ENCODE assay signal across 8 cellular contexts in the genomic region with DNA sequence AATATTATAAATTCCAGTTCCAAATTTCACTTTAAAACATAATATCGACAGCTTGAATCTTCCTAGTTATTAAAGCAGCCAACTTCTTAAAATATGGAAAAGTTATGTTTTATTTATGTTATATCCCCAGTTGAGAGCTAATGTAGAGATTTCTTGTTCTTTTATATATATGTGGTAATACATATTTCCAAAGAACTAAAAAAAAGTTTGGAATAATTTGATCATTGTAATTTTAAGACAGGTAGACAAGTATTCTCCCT. TPM values are rescaled to one million over a fixed set of nuclear protein-coding genes. Genes with fewer than 3 reads are reported as not detected.
A peak's percentile ranks its signal among the peaks of the same experiment; 100 is the strongest.
DNase-seq lines count a peak whose midpoint lies in the region; ATAC-seq lines count a peak whose summit lies in the region.

No MANE protein-coding gene starts in this region.

- peaks cover 65% of the 10 kb centered on the region for H3K27me3 Mint-ChIP-seq in T-helper 2 cell treated with Interferon-gamma antibody and Interleukin-4, amounts not matched to agents 5 μg/mL and 100 μg/mL, for 36 hours (ENCODE audit: low read depth)
- peaks cover 45% of the 10 kb centered on the region for H3K27me3 Mint-ChIP-seq in activated T-helper 2 cell treated with anti-CD3 and anti-CD28 coated beads, Interferon-gamma antibody, Interleukin-2, Interleukin-4, amounts not matched to agents 10 μg/mL and 5 μg/mL and 100 μg/mL, durations not matched to agents 14 hours and 24 hours and 36 hours (ENCODE audit: low read depth)
- peaks cover 66% of the 10 kb centered on the region for H3K27me3 Mint-ChIP-seq in stimulated activated naive CD8-positive, alpha-beta T cell treated with anti-CD3 and anti-CD28 coated beads, Interleukin-15, amount 100 ng/mL, for 72 hours

- H3K4me3 Mint-ChIP-seq in T-helper 2 cell treated with Interferon-gamma antibody and Interleukin-4, amounts not matched to agents 5 μg/mL and 100 μg/mL, for 36 hours = peak overlapping the region; percentile 98
- peak overlapping the region; percentile 94 for H3K4me3 Mint-ChIP-seq in activated T-helper 2 cell treated with anti-CD3 and anti-CD28 coated beads, Interferon-gamma antibody, Interleukin-2, Interleukin-4, amounts not matched to agents 10 μg/mL and 5 μg/mL and 100 μg/mL, durations not matched to agents 14 hours and 24 hours and 36 hours (ENCODE audit: low read depth)
- peak overlapping the region; percentile 93 for H3K4me3 Mint-ChIP-seq in stimulated activated naive CD8-positive, alpha-beta T cell treated with anti-CD3 and anti-CD28 coated beads, Interleukin-15, amount 100 ng/mL, for 72 hours

- H3K36me3 ChIP-seq in iPS-20b (ENCODE audit: insufficient read depth, low read depth, low read length) = no peaks in the 10 kb centered on the region

- H3K9me3 Mint-ChIP-seq in T-helper 2 cell treated with Interferon-gamma antibody and Interleukin-4, amounts not matched to agents 5 μg/mL and 100 μg/mL, for 36 hours = no peaks in the 10 kb centered on the region
- H3K9me3 Mint-ChIP-seq in activated T-helper 2 cell treated with anti-CD3 and anti-CD28 coated beads, Interferon-gamma antibody, Interleukin-2, Interleukin-4, amounts not matched to agents 10 μg/mL and 5 μg/mL and 100 μg/mL, durations not matched to agents 14 hours and 24 hours and 36 hours = no peaks in the 10 kb centered on the region
- no peaks in the 10 kb centered on the region for H3K9me3 Mint-ChIP-seq in stimulated activated naive CD8-positive, alpha-beta T cell treated with anti-CD3 and anti-CD28 coated beads, Interleukin-15, amount 100 ng/mL, for 72 hours

- no peak overlapping the region for H3K27ac Mint-ChIP-seq in T-helper 2 cell treated with Interferon-gamma antibody and Interleukin-4, amounts not matched to agents 5 μg/mL and 100 μg/mL, for 36 hours
- H3K27ac Mint-ChIP-seq in activated T-helper 2 cell treated with anti-CD3 and anti-CD28 coated beads, Interferon-gamma antibody, Interleukin-2, Interleukin-4, amounts not matched to agents 10 μg/mL and 5 μg/mL and 100 μg/mL, durations not matched to agents 14 hours and 24 hours and 36 hours = no peak overlapping the region
- peak overlapping the region; percentile 12 to 21 for H3K27ac Mint-ChIP-seq in stimulated activated naive CD8-positive, alpha-beta T cell treated with anti-CD3 and anti-CD28 coated beads, Interleukin-15, amount 100 ng/mL, for 72 hours

- H3K27me3 ChIP-seq in iPS-20b (ENCODE audit: insufficient read depth, low read length) = peaks cover 12% of the 10 kb centered on the region

- ATAC-seq in stimulated activated naive CD8-positive, alpha-beta T cell treated with anti-CD3 and anti-CD28 coated beads, Interleukin-15, amount 100 ng/mL, for 72 hours = no peak
- no peak for ATAC-seq in HG03520 (IDR thresholded peaks at IDR 0.05; ENCODE audit: unreplicated experiment)

- H3K36me3 Mint-ChIP-seq in T-helper 2 cell treated with Interferon-gamma antibody and Interleukin-4, amounts not matched to agents 5 μg/mL and 100 μg/mL, for 36 hours (ENCODE audit: low read depth) = no peaks in the 10 kb centered on the region
- H3K36me3 Mint-ChIP-seq in activated T-helper 2 cell treated with anti-CD3 and anti-CD28 coated beads, Interferon-gamma antibody, Interleukin-2, Interleukin-4, amounts not matched to agents 10 μg/mL and 5 μg/mL and 100 μg/mL, durations not matched to agents 14 hours and 24 hours and 36 hours (ENCODE audit: low read depth) = peaks cover 3% of the 10 kb centered on the region

- intact Hi-C loops in activated T-helper 2 cell treated with anti-CD3 and anti-CD28 coated beads, Interferon-gamma antibody, Interleukin-2, Interleukin-4, amounts not matched to agents 10 μg/mL and 5 μg/mL and 100 μg/mL, durations not matched to agents 14 hours and 24 hours and 36 hours (cut with micrococcal nuclease) = loop anchor here (1.0 to 5.0 kb wide), 5 partner anchors 56 to 1405 kb away; partner anchors contain the start of genes KCTD12, LMO7 and UCHL3

- peaks cover 17% of the 10 kb centered on the region for H3K4me1 ChIP-seq in iPS-20b (ENCODE audit: insufficient read depth, low read length)

- H3K9ac ChIP-seq in iPS-20b (ENCODE audit: low read depth, low read length) = peak overlapping the region; percentile 78

- no peaks in the 10 kb centered on the region for H3K9me3 ChIP-seq in iPS-20b (ENCODE audit: insufficient read depth, low read depth, low read length)

- no peak overlapping the region for H3K27ac ChIP-seq in iPS-20b (ENCODE audit: low read length)

- H3K4me1 Mint-ChIP-seq in T-helper 2 cell treated with Interferon-gamma antibody and Interleukin-4, amounts not matched to agents 5 μg/mL and 100 μg/mL, for 36 hours (ENCODE audit: low read depth) = peaks cover 17% of the 10 kb centered on the region
- peaks cover 29% of the 10 kb centered on the region for H3K4me1 Mint-ChIP-seq in activated T-helper 2 cell treated with anti-CD3 and anti-CD28 coated beads, Interferon-gamma antibody, Interleukin-2, Interleukin-4, amounts not matched to agents 10 μg/mL and 5 μg/mL and 100 μg/mL, durations not matched to agents 14 hours and 24 hours and 36 hours (ENCODE audit: low read depth)
- H3K4me1 Mint-ChIP-seq in stimulated activated naive CD8-positive, alpha-beta T cell treated with anti-CD3 and anti-CD28 coated beads, Interleukin-15, amount 100 ng/mL, for 72 hours = peaks cover 39% of the 10 kb centered on the region

- DNase-seq in T-helper 2 cell treated with Interferon-gamma antibody and Interleukin-4, amounts not matched to agents 5 μg/mL and 100 μg/mL, for 36 hours (ENCODE audit: low spot score) = no peak
- no peak for DNase-seq in T-helper 2 cell
- DNase-seq in activated T-helper 2 cell treated with anti-CD3 and anti-CD28 coated beads, Interferon-gamma antibody, Interleukin-2, Interleukin-4, amounts not matched to agents 10 μg/mL and 5 μg/mL and 100 μg/mL, durations not matched to agents 14 hours and 24 hours and 36 hours (ENCODE audit: low spot score) = no peak
- DNase-seq in stimulated activated naive CD8-positive, alpha-beta T cell treated with anti-CD3 and anti-CD28 coated beads, Interleukin-15, amount 100 ng/mL, for 72 hours = no peak
- DNase-seq in NCI-H2171 (lab: John Stamatoyannopoulos, UW) = no peak
- no peak for DNase-seq in NCI-H2196 treated with DMSO at 0.1 percent for 48 hours (lab: John Stamatoyannopoulos, UW; ENCODE audit: unreplicated experiment)

- peak overlapping the region; percentile 93 for H3K4me3 ChIP-seq in iPS-20b (ENCODE audit: low read length)

RNA-seq across cellular contexts. Expression of gene TBC1D4, which starts 0.8 kb away (rescaled TPM):
- total RNA-seq in activated T-helper 2 cell treated with anti-CD3 and anti-CD28 coated beads, Interferon-gamma antibody, Interleukin-2, Interleukin-4, amounts not matched to agents 10 μg/mL and 5 μg/mL and 100 μg/mL, durations not matched to agents 14 hours and 24 hours and 36 hours = 36.4 and 39.7 TPM in 2 replicates

RNA-seq across cellular contexts. Expression of gene COMMD6, which starts 54.9 kb away (rescaled TPM):
- 120 TPM in 2 replicates for total RNA-seq in activated T-helper 2 cell treated with anti-CD3 and anti-CD28 coated beads, Interferon-gamma antibody, Interleukin-2, Interleukin-4, amounts not matched to agents 10 μg/mL and 5 μg/mL and 100 μg/mL, durations not matched to agents 14 hours and 24 hours and 36 hours

Comparison
In these comparisons a context has a peak if more than half of its experiments do, and no peak if none do; other contexts are left out.
1. H3K27ac Mint-ChIP-seq: peak in stimulated activated naive CD8-positive, alpha-beta T cell treated with anti-CD3 and anti-CD28 coated beads, Interleukin-15, amount 100 ng/mL, for 72 hours (2 of 2); none in T-helper 2 cell treated with Interferon-gamma antibody and Interleukin-4, amounts not matched to agents 5 μg/mL and 100 μg/mL, for 36 hours (single experiment) and activated T-helper 2 cell treated with anti-CD3 and anti-CD28 coated beads, Interferon-gamma antibody, Interleukin-2, Interleukin-4, amounts not matched to agents 10 μg/mL and 5 μg/mL and 100 μg/mL, durations not matched to agents 14 hours and 24 hours and 36 hours (single experiment).
2. Peak in every context shown above with its lines, with median percentiles within 50 percentile points of each other: H3K4me3 Mint-ChIP-seq.